ENCODE assay signal across 1 cellular context in the genomic region with DNA sequence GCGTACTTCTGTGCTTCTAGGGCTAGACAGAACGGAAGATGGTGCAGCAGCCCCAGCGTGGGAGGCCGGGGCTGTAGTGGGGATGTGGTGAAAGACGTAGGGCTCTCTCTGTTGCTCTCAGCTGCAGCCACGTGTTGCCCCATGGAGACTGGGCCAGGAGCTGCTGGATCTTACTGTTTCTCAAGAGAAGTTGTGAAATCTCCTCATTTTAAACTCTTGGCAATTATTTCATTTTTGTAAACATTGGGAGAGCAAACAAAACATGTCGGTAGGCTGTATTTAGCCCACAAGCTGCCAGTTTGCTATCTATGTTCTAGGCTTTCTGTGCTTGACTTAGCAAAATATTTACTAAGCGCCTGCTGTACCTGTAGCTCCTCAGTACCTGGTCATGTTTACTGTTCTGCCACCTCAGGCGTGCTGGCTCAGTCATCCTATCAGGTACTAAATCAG.
A peak's percentile ranks its signal among the peaks of the same experiment; 100 is the strongest.
TF ChIP-seq lines count a peak whose summit lies in the region.

No MANE protein-coding gene starts in this region.

TF ChIP-seq in GM12878, 131 proteins besides CTCF, POLR2A, EP300 and RAD21 (continues in another document):
- TF ChIP-seq, protein P1, sequence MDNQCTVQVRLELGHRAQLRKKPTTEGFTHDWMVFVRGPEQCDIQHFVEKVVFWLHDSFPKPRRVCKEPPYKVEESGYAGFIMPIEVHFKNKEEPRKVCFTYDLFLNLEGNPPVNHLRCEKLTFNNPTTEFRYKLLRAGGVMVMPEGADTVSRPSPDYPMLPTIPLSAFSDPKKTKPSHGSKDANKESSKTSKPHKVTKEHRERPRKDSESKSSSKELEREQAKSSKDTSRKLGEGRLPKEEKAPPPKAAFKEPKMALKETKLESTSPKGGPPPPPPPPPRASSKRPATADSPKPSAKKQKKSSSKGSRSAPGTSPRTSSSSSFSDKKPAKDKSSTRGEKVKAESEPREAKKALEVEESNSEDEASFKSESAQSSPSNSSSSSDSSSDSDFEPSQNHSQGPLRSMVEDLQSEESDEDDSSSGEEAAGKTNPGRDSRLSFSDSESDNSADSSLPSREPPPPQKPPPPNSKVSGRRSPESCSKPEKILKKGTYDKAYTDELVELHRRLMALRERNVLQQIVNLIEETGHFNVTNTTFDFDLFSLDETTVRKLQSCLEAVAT (IDR thresholded peaks at IDR 0.05), result no peak
- TF ChIP-seq ZSCAN29 (IDR thresholded peaks at IDR 0.05) (no peak), MEF2A (IDR thresholded peaks at IDR 0.05; ENCODE audit: insufficient read depth, low read depth, low read length) (no peak), SPI1 (IDR thresholded peaks at IDR 0.05; ENCODE audit: borderline replicate concordance, insufficient read depth, low read depth, low read length) (no peak), NR2F1 (conservative IDR thresholded peaks at IDR 0.05) (no peak), SUPT20H (IDR thresholded peaks at IDR 0.05; ENCODE audit: borderline replicate concordance, control insufficient read depth, low read depth, low read length) (no peak), MYB (IDR thresholded peaks at IDR 0.05; ENCODE audit: borderline replicate concordance, low read depth, low read length) (no peak), CHD4 (IDR thresholded peaks at IDR 0.05) (no peak), BMI1 (IDR thresholded peaks at IDR 0.05; ENCODE audit: borderline replicate concordance) (no peak), ESRRA (IDR thresholded peaks at IDR 0.05; ENCODE audit: low read length) (no peak), JUNB (IDR thresholded peaks at IDR 0.05) (no peak), HDAC2 (IDR thresholded peaks at IDR 0.05) (no peak), BACH1 (IDR thresholded peaks at IDR 0.05; ENCODE audit: borderline replicate concordance) (no peak), EGR1 (IDR thresholded peaks at IDR 0.05; ENCODE audit: borderline replicate concordance in 1 of 2, low read depth in 2 of 2, low read length in 2 of 2) (peak in 1 of 2 experiments; percentile 91; a peak in 2 of 3 replicates), ZNF384 (IDR thresholded peaks at IDR 0.05; ENCODE audit: borderline replicate concordance, low read depth, low read length) (no peak), IKZF2 (IDR thresholded peaks at IDR 0.05) (0 out of 4 replicates have a peak, but pooled peaks of 1 of the 2 experiments have one; percentile 22), BRCA1 (IDR thresholded peaks at IDR 0.05; ENCODE audit: low read depth, low read length) (no peak), KDM1A (IDR thresholded peaks at IDR 0.05; ENCODE audit: borderline replicate concordance) (no peak), FOXK2 (IDR thresholded peaks at IDR 0.05) (no peak), POU2F2 (IDR thresholded peaks at IDR 0.05; ENCODE audit: borderline replicate concordance, low read depth, low read length) (no peak), SRF (IDR thresholded peaks at IDR 0.05; ENCODE audit: low read depth in 2 of 2, low read length in 2 of 2) (no peak), CBX5 (IDR thresholded peaks at IDR 0.05; ENCODE audit: low read depth) (no peak), HCFC1 (IDR thresholded peaks at IDR 0.05; ENCODE audit: low read length) (no peak), BCL11A (IDR thresholded peaks at IDR 0.05; ENCODE audit: low read depth, low read length) (0 out of 2 replicates have a peak, but pooled peaks have one; percentile 24), SIN3A (IDR thresholded peaks at IDR 0.05; ENCODE audit: low read depth, low read length) (no peak), CEBPB (IDR thresholded peaks at IDR 0.05; ENCODE audit: borderline replicate concordance in 1 of 2, low read depth in 2 of 2, low read length in 2 of 2) (no peak), JUND (IDR thresholded peaks at IDR 0.05; ENCODE audit: low read depth, low read length) (no peak), TARDBP (IDR thresholded peaks at IDR 0.05; ENCODE audit: borderline replicate concordance) (no peak), RFX5 (IDR thresholded peaks at IDR 0.05; ENCODE audit: low read depth, low read length) (no peak), TCF3 (IDR thresholded peaks at IDR 0.05; ENCODE audit: borderline replicate concordance, insufficient read depth, low read depth, low read length) (no peak), SIX5 (IDR thresholded peaks at IDR 0.05; ENCODE audit: low read depth, low read length, severe bottlenecking) (no peak), ZBED1 (IDR thresholded peaks at IDR 0.05; ENCODE audit: borderline replicate concordance) (no peak), ZNF274 (IDR thresholded peaks at IDR 0.05; ENCODE audit: insufficient read depth, insufficient read length) (no peak), NR2C2 (IDR thresholded peaks at IDR 0.05; ENCODE audit: borderline replicate concordance, control insufficient read depth, insufficient read length, low read depth) (no peak)
- TF ChIP-seq, protein P2, sequence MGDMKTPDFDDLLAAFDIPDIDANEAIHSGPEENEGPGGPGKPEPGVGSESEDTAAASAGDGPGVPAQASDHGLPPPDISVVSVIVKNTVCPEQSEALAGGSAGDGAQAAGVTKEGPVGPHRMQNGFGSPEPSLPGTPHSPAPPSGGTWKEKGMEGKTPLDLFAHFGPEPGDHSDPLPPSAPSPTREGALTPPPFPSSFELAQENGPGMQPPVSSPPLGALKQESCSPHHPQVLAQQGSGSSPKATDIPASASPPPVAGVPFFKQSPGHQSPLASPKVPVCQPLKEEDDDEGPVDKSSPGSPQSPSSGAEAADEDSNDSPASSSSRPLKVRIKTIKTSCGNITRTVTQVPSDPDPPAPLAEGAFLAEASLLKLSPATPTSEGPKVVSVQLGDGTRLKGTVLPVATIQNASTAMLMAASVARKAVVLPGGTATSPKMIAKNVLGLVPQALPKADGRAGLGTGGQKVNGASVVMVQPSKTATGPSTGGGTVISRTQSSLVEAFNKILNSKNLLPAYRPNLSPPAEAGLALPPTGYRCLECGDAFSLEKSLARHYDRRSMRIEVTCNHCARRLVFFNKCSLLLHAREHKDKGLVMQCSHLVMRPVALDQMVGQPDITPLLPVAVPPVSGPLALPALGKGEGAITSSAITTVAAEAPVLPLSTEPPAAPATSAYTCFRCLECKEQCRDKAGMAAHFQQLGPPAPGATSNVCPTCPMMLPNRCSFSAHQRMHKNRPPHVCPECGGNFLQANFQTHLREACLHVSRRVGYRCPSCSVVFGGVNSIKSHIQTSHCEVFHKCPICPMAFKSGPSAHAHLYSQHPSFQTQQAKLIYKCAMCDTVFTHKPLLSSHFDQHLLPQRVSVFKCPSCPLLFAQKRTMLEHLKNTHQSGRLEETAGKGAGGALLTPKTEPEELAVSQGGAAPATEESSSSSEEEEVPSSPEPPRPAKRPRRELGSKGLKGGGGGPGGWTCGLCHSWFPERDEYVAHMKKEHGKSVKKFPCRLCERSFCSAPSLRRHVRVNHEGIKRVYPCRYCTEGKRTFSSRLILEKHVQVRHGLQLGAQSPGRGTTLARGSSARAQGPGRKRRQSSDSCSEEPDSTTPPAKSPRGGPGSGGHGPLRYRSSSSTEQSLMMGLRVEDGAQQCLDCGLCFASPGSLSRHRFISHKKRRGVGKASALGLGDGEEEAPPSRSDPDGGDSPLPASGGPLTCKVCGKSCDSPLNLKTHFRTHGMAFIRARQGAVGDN (IDR thresholded peaks at IDR 0.05), result peak; percentile 22; the same call in 1 of the 2 replicates
- TF ChIP-seq, protein P3, sequence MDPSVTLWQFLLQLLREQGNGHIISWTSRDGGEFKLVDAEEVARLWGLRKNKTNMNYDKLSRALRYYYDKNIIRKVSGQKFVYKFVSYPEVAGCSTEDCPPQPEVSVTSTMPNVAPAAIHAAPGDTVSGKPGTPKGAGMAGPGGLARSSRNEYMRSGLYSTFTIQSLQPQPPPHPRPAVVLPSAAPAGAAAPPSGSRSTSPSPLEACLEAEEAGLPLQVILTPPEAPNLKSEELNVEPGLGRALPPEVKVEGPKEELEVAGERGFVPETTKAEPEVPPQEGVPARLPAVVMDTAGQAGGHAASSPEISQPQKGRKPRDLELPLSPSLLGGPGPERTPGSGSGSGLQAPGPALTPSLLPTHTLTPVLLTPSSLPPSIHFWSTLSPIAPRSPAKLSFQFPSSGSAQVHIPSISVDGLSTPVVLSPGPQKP (IDR thresholded peaks at IDR 0.05; ENCODE audit: low read depth, low read length), result no peak
- TF ChIP-seq, protein P4, sequence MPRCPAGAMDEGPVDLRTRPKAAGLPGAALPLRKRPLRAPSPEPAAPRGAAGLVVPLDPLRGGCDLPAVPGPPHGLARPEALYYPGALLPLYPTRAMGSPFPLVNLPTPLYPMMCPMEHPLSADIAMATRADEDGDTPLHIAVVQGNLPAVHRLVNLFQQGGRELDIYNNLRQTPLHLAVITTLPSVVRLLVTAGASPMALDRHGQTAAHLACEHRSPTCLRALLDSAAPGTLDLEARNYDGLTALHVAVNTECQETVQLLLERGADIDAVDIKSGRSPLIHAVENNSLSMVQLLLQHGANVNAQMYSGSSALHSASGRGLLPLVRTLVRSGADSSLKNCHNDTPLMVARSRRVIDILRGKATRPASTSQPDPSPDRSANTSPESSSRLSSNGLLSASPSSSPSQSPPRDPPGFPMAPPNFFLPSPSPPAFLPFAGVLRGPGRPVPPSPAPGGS (IDR thresholded peaks at IDR 0.05; ENCODE audit: borderline replicate concordance, insufficient read depth, low read depth, low read length, poor library complexity, severe bottlenecking), result no peak
- TF ChIP-seq, protein P5, sequence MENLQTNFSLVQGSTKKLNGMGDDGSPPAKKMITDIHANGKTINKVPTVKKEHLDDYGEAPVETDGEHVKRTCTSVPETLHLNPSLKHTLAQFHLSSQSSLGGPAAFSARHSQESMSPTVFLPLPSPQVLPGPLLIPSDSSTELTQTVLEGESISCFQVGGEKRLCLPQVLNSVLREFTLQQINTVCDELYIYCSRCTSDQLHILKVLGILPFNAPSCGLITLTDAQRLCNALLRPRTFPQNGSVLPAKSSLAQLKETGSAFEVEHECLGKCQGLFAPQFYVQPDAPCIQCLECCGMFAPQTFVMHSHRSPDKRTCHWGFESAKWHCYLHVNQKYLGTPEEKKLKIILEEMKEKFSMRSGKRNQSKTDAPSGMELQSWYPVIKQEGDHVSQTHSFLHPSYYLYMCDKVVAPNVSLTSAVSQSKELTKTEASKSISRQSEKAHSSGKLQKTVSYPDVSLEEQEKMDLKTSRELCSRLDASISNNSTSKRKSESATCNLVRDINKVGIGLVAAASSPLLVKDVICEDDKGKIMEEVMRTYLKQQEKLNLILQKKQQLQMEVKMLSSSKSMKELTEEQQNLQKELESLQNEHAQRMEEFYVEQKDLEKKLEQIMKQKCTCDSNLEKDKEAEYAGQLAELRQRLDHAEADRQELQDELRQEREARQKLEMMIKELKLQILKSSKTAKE (IDR thresholded peaks at IDR 0.05; ENCODE audit: low read depth, poor library complexity, severe bottlenecking), result no peak
- TF ChIP-seq, protein P6, sequence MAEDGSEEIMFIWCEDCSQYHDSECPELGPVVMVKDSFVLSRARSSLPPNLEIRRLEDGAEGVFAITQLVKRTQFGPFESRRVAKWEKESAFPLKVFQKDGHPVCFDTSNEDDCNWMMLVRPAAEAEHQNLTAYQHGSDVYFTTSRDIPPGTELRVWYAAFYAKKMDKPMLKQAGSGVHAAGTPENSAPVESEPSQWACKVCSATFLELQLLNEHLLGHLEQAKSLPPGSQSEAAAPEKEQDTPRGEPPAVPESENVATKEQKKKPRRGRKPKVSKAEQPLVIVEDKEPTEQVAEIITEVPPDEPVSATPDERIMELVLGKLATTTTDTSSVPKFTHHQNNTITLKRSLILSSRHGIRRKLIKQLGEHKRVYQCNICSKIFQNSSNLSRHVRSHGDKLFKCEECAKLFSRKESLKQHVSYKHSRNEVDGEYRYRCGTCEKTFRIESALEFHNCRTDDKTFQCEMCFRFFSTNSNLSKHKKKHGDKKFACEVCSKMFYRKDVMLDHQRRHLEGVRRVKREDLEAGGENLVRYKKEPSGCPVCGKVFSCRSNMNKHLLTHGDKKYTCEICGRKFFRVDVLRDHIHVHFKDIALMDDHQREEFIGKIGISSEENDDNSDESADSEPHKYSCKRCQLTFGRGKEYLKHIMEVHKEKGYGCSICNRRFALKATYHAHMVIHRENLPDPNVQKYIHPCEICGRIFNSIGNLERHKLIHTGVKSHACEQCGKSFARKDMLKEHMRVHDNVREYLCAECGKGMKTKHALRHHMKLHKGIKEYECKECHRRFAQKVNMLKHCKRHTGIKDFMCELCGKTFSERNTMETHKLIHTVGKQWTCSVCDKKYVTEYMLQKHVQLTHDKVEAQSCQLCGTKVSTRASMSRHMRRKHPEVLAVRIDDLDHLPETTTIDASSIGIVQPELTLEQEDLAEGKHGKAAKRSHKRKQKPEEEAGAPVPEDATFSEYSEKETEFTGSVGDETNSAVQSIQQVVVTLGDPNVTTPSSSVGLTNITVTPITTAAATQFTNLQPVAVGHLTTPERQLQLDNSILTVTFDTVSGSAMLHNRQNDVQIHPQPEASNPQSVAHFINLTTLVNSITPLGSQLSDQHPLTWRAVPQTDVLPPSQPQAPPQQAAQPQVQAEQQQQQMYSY (CRISPR knock-in tag; IDR thresholded peaks at IDR 0.05), result no peak
- TF ChIP-seq, protein P7, sequence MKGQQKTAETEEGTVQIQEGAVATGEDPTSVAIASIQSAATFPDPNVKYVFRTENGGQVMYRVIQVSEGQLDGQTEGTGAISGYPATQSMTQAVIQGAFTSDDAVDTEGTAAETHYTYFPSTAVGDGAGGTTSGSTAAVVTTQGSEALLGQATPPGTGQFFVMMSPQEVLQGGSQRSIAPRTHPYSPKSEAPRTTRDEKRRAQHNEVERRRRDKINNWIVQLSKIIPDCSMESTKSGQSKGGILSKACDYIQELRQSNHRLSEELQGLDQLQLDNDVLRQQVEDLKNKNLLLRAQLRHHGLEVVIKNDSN (IDR thresholded peaks at IDR 0.05; ENCODE audit: borderline replicate concordance, extremely low read length, insufficient read depth, low read depth, low read length), result peak; percentile 37
- TF ChIP-seq, protein P8, sequence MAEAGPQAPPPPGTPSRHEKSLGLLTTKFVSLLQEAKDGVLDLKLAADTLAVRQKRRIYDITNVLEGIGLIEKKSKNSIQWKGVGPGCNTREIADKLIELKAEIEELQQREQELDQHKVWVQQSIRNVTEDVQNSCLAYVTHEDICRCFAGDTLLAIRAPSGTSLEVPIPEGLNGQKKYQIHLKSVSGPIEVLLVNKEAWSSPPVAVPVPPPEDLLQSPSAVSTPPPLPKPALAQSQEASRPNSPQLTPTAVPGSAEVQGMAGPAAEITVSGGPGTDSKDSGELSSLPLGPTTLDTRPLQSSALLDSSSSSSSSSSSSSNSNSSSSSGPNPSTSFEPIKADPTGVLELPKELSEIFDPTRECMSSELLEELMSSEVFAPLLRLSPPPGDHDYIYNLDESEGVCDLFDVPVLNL (IDR thresholded peaks at IDR 0.05; ENCODE audit: low read depth, low read length), result no peak
